8 cellular contexts compared by ENCODE assay signal in the genomic region with DNA sequence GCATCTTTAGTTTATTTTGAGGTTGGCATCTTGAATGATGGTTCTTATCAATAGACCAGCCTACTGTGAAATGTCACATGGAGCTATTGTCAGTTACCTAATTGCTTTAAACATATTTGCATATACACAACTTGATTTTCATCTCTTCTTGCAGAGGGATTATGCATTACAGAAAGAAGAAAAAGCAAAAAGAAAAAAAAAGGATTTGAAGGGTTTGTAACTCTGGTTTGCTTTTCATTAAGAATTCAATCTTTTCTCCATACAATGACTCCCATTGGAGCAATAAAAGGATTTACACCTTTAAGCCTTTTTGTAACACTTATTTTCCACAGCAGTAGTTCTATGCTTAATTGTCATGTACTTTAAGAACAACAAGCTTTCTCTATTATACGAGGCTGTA.
"Had no signal": no experiment of that assay in that cellular context is flagged by ENCODE, and none has a peak within 500 bp of the region (broad histone marks: within the 10 kb centered on the region; RNA-seq: fewer than 3 reads in every experiment).

No MANE protein-coding gene starts in this region.

- DNase-seq: GM23248, GOT3, H7, H9, HCEC 1CT, HFFc6 had no signal

- H3K4me3 ChIP-seq: GM23248, GM23338, HAP-1 had no signal

- H3K27ac ChIP-seq: GM23248 had no signal

- H3K4me2 ChIP-seq: GM23338 had no signal

- H3K36me3 ChIP-seq: HAP-1 had no signal

- H3K9me3 ChIP-seq: HAP-1 had no signal

- H3K9ac ChIP-seq: GM23248 had no signal

- H2AFZ ChIP-seq: GM23248, GM23338 had no signal
